ENCODE assay signal across 13 cellular contexts in genomic region chr18:3323900-3324299, GRCh38.
A peak's percentile ranks its signal among the peaks of the same experiment; 100 is the strongest.
DNase-seq lines count a peak whose midpoint lies in the region; ATAC-seq, FAIRE-seq and TF ChIP-seq lines count a peak whose summit lies in the region.
"Had no signal": no experiment of that assay in that cellular context is flagged by ENCODE, and none has a peak within 500 bp of the region (broad histone marks: within the 10 kb centered on the region; RNA-seq: fewer than 3 reads in every experiment).

No MANE protein-coding gene starts in this region.

- intact Hi-C loops in left lung (cut with DNase I): no loop called here

- H3K27me3 ChIP-seq in left lung: no peaks in the 10 kb centered on the region
- H3K27me3 ChIP-seq: body of pancreas had no signal

- TF ChIP-seq CTCF in NB4 (IDR thresholded peaks at IDR 0.05; ENCODE audit: low read depth, low read length): no peak
- no peak for TF ChIP-seq CTCF in left lung (IDR thresholded peaks at IDR 0.05)

- ATAC-seq in GM19463 (IDR thresholded peaks at IDR 0.05; ENCODE audit: unreplicated experiment) (peak; percentile 57), HG03378 (IDR thresholded peaks at IDR 0.05; ENCODE audit: unreplicated experiment) (no peak), left lung (no peak), GM18517 (IDR thresholded peaks at IDR 0.05; ENCODE audit: unreplicated experiment) (no peak)
- ATAC-seq: body of pancreas had no signal

- H3K36me3 ChIP-seq in left lung: no peaks in the 10 kb centered on the region

- H3K4me1 ChIP-seq in left lung: peaks cover 0 to 9% of the 10 kb centered on the region in 2 donors
- H3K4me1 ChIP-seq: body of pancreas had no signal

- no peak for FAIRE-seq in urothelium cell line (lab: Jason Lieb, UNC)
- FAIRE-seq: GM19239 had no signal

- DNase-seq in NB4 (ENCODE audit: low read depth) (peak; percentile 60), amniotic epithelial cell (ENCODE audit: low read depth) (peak; percentile 14), urothelium cell line (ENCODE audit: low spot score) (peak; percentile 78), left lung (no peak)
- DNase-seq: activated T-cell treated with anti-CD3 and anti-CD28 coated beads for 4 hours, body of pancreas, erythroblast, immature natural killer cell, NCI-H2171 had no signal

- H3K9me3 ChIP-seq in left lung: no peaks in the 10 kb centered on the region
- H3K9me3 ChIP-seq: body of pancreas had no signal

- no peak for TF ChIP-seq POLR2A in NB4 (IDR thresholded peaks at IDR 0.05; ENCODE audit: extremely low read depth, insufficient read length)

- H3K4me3 ChIP-seq in NB4 (ENCODE audit: low read depth, low read length) (no peak overlapping the region), left lung (no peak overlapping the region)
- H3K4me3 ChIP-seq: body of pancreas had no signal

- H3K27ac ChIP-seq in left lung: no peak overlapping the region
- H3K27ac ChIP-seq: body of pancreas had no signal

Comparison
In these comparisons a context has a peak if more than half of its experiments do, and no peak if none do; other contexts are left out.
1. DNase-seq: peak in NB4 (single experiment), amniotic epithelial cell (single experiment) and urothelium cell line (single experiment); none in left lung (0 of 2).